Comparison of ENCODE assay signal across 27 cellular contexts in the genomic region with DNA sequence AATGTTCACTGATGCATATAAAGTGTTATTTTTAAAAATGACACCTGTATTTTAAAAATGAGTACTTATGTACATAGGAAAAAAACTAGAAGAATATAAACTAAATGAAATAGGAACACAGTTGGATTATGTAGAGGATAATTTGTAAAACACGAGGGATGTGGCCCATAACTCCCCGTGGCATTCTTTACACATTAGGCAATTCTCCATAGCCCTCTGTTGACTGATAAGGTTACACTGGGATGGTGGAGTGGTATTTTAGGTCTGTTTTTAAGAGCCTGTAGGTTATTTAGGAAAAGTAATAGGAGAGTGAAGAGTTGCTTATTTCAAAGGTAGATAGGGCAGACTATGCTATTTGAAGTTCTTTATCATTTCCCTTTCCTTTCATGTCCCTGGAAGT. TPM values are rescaled to one million over a fixed set of nuclear protein-coding genes. Genes with fewer than 3 reads are reported as not detected.
DNase-seq lines count a peak whose midpoint lies in the region; ATAC-seq and TF ChIP-seq lines count a peak whose summit lies in the region.
"Had no signal": no experiment of that assay in that cellular context is flagged by ENCODE, and none has a peak within 500 bp of the region (broad histone marks: within the 10 kb centered on the region; RNA-seq: fewer than 3 reads in every experiment).

No MANE protein-coding gene starts in this region.

- no peaks in the 10 kb centered on the region for H3F3A ChIP-seq in smooth muscle cell (ENCODE audit: low read depth)

- H3K4me2 ChIP-seq in smooth muscle cell, result peak overlapping the region; percentile 80

- H3K9me3 ChIP-seq in right cardiac atrium (ENCODE audit: control insufficient read depth, low read length) (no peaks in the 10 kb centered on the region), smooth muscle cell (replicated peaks; ENCODE audit: low read depth) (no peaks in the 10 kb centered on the region)
- H3K9me3 ChIP-seq: adrenal gland, lower lobe of right lung, neutrophil, Peyer's patch had no signal

- no peak overlapping the region for H2AFZ ChIP-seq in smooth muscle cell (ENCODE audit: low read depth)

- H3K4me3 Mint-ChIP-seq in activated CD4-positive, alpha-beta T cell treated with anti-CD3 and anti-CD28 coated beads, Interleukin-2, amount 10 ng/mL, durations not matched to agents 7 days and 5 days, result no peak overlapping the region
- H3K4me3 Mint-ChIP-seq: CD8-positive, alpha-beta memory T cell; T-helper 2 cell treated with Interferon-gamma antibody and Interleukin-4, amounts not matched to agents 5 μg/mL and 100 μg/mL, for 36 hours had no signal

- intact Hi-C loops in right cardiac atrium (cut with DNase I), result loop anchor here in 2 of 4 donors (5.0 to 10.0 kb wide), 2 partner anchors 75 to 137 kb away; no protein-coding TSS in a partner anchor

- no peak overlapping the region for H3K9ac ChIP-seq in smooth muscle cell (ENCODE audit: low read depth)

- peaks cover 3% of the 10 kb centered on the region for H3K4me1 ChIP-seq in right cardiac atrium (ENCODE audit: control insufficient read depth, insufficient read depth, low read length)
- H3K4me1 ChIP-seq in smooth muscle cell (ENCODE audit: low read depth), result peaks cover 27% of the 10 kb centered on the region
- H3K4me1 ChIP-seq: adrenal gland, lower lobe of right lung, Peyer's patch had no signal

- no peaks in the 10 kb centered on the region for H3K36me3 ChIP-seq in smooth muscle cell (ENCODE audit: low read depth)
- H3K36me3 ChIP-seq: adrenal gland, lower lobe of right lung, neutrophil, Peyer's patch had no signal

- TF ChIP-seq CTCF in smooth muscle cell (IDR thresholded peaks at IDR 0.05; ENCODE audit: borderline replicate concordance, insufficient read depth, poor library complexity, severe bottlenecking), result no peak

- H3K4me3 ChIP-seq in right cardiac atrium (ENCODE audit: low read length), result peak overlapping the region; percentile 39
- H3K4me3 ChIP-seq in smooth muscle cell, result no peak overlapping the region
- H3K4me3 ChIP-seq: adrenal gland, lower lobe of right lung, Peyer's patch, SK-N-MC had no signal

- ATAC-seq in right cardiac atrium (peak in 1 of 2 donors; percentile 52), HG02759 (IDR thresholded peaks at IDR 0.05; ENCODE audit: unreplicated experiment) (no peak)
- ATAC-seq: foreskin keratinocyte, HepG2, lower lobe of right lung had no signal

- H3K4me1 Mint-ChIP-seq in activated CD4-positive, alpha-beta T cell treated with anti-CD3 and anti-CD28 coated beads, Interleukin-2, amount 10 ng/mL, durations not matched to agents 7 days and 5 days, result no peaks in the 10 kb centered on the region
- H3K4me1 Mint-ChIP-seq: CD8-positive, alpha-beta memory T cell had no signal

- POLR2A ChIA-PET in activated CD4-positive, alpha-beta T cell treated with anti-CD3 and anti-CD28 coated beads, Interleukin-2, amount 10 ng/mL, durations not matched to agents 7 days and 5 days (lab: Charles Lee), result no interaction called here

- H3K36me3 Mint-ChIP-seq in activated CD4-positive, alpha-beta T cell treated with anti-CD3 and anti-CD28 coated beads, Interleukin-2, amount 10 ng/mL, durations not matched to agents 7 days and 5 days (ENCODE audit: low read depth), result no peaks in the 10 kb centered on the region
- H3K36me3 Mint-ChIP-seq: CD8-positive, alpha-beta memory T cell had no signal

- H3K79me2 ChIP-seq in smooth muscle cell (ENCODE audit: low read depth), result no peaks in the 10 kb centered on the region

- H3K27me3 ChIP-seq in right cardiac atrium (ENCODE audit: control insufficient read depth, insufficient read depth) (no peaks in the 10 kb centered on the region), smooth muscle cell (ENCODE audit: low read depth) (no peaks in the 10 kb centered on the region)
- H3K27me3 ChIP-seq: adrenal gland, foreskin keratinocyte, neutrophil, Peyer's patch had no signal

- no peak overlapping the region for H3K27ac ChIP-seq in right cardiac atrium (ENCODE audit: low read length)
- peak overlapping the region; percentile 68 for H3K27ac ChIP-seq in smooth muscle cell (ENCODE audit: low read depth)
- H3K27ac ChIP-seq: 22Rv1, adrenal gland, foreskin keratinocyte, lower lobe of right lung, neutrophil, Peyer's patch, SK-N-MC had no signal

- DNase-seq in DMS 273 (lab: John Stamatoyannopoulos, UW; ENCODE audit: unreplicated experiment) (peak; percentile 2), DMS 273 treated with DMSO at 0.1 percent for 48 hours (lab: John Stamatoyannopoulos, UW) (no peak), dedifferentiated amniotic fluid mesenchymal stem cell (ENCODE audit: extremely low spot score) (peak; percentile 52), right cardiac atrium (no peak), smooth muscle cell (lab: John Stamatoyannopoulos, UW; ENCODE audit: unreplicated experiment) (no peak)
- no peak for DNase-seq in stimulated activated CD4-positive, alpha-beta T cell treated with anti-CD3 and anti-CD28 coated beads, Interleukin-2, amount 100 ng/mL, for 24 hours
- DNase-seq in activated CD4-positive, alpha-beta T cell treated with anti-CD3 and anti-CD28 coated beads, Interleukin-2, amount 10 ng/mL, durations not matched to agents 7 days and 5 days, result no peak
- DNase-seq: activated CD4-positive, CD25-positive, alpha-beta regulatory T cell; activated T-cell treated with anti-CD3 and anti-CD28 coated beads, Interleukin-2, amount 50 U/mL, for 1 hour; adrenal gland; AML-193; CD8-positive, alpha-beta memory T cell; central memory CD4-positive, alpha-beta T cell; foreskin keratinocyte; islet precursor cell; lower lobe of right lung; NCI-H1417; NCI-H510A treated with DMSO at 0.1 percent for 48 hours; Peyer's patch; stimulated activated CD4-positive, alpha-beta T cell treated with anti-CD3 and anti-CD28 coated beads, Interleukin-12 subunit alpha, Interleukin-12 subunit beta, amount 100 ng/mL, for 4 hours; trophoblast cell had no signal

- H4K20me1 ChIP-seq in smooth muscle cell (ENCODE audit: low read depth), result no peaks in the 10 kb centered on the region

- 38% methylated on average over 2 of the region's 2 CpGs for WGBS in right cardiac atrium
- 22% methylated on average over 2 of the region's 2 CpGs for WGBS in smooth muscle cell (ENCODE audit: low lambda C conversion rate)

- CTCF ChIA-PET in activated CD4-positive, alpha-beta T cell treated with anti-CD3 and anti-CD28 coated beads, Interleukin-2, amount 10 ng/mL, durations not matched to agents 7 days and 5 days (lab: Charles Lee), result no interaction called here

- no peak overlapping the region for H3K27ac Mint-ChIP-seq in activated CD4-positive, alpha-beta T cell treated with anti-CD3 and anti-CD28 coated beads, Interleukin-2, amount 10 ng/mL, durations not matched to agents 7 days and 5 days
- H3K27ac Mint-ChIP-seq: CD8-positive, alpha-beta memory T cell; T-helper 2 cell treated with Interferon-gamma antibody and Interleukin-4, amounts not matched to agents 5 μg/mL and 100 μg/mL, for 36 hours had no signal

- H3K27me3 Mint-ChIP-seq in activated CD4-positive, alpha-beta T cell treated with anti-CD3 and anti-CD28 coated beads, Interleukin-2, amount 10 ng/mL, durations not matched to agents 7 days and 5 days, result peaks cover 2% of the 10 kb centered on the region
- H3K27me3 Mint-ChIP-seq: CD8-positive, alpha-beta memory T cell had no signal

- no peaks in the 10 kb centered on the region for H3K9me3 Mint-ChIP-seq in activated CD4-positive, alpha-beta T cell treated with anti-CD3 and anti-CD28 coated beads, Interleukin-2, amount 10 ng/mL, durations not matched to agents 7 days and 5 days
- H3K9me3 Mint-ChIP-seq: CD8-positive, alpha-beta memory T cell; T-helper 2 cell treated with Interferon-gamma antibody and Interleukin-4, amounts not matched to agents 5 μg/mL and 100 μg/mL, for 36 hours had no signal

RNA-seq across cellular contexts. Expression of a gene that starts 1.8 kb away (rescaled TPM):
- total RNA-seq in right cardiac atrium (10 to 100 TPM; 22.7 to 60.2 (median 48.0) TPM), smooth muscle cell (2.8 and 4.2 TPM in 2 replicates)
- polyA plus RNA-seq in right cardiac atrium (14.9 TPM), smooth muscle cell (1.6 and 1.7 TPM in 2 replicates)
- total RNA-seq in activated CD4-positive, alpha-beta T cell treated with anti-CD3 and anti-CD28 coated beads, Interleukin-2, amount 10 ng/mL, durations not matched to agents 7 days and 5 days, result under 1 TPM; 0.10 to 0.12 TPM
- total RNA-seq: Peyer's patch had no signal
- polyA plus RNA-seq: CD8-positive, alpha-beta memory T cell had no signal

Comparison
In these comparisons a context has a peak if more than half of its experiments do, and no peak if none do; other contexts are left out.
1. DNase-seq: peak in DMS 273 (single experiment) and dedifferentiated amniotic fluid mesenchymal stem cell (single experiment); none in DMS 273 treated with DMSO at 0.1 percent for 48 hours (single experiment), right cardiac atrium (0 of 3), smooth muscle cell (single experiment), stimulated activated CD4-positive, alpha-beta T cell treated with anti-CD3 and anti-CD28 coated beads, Interleukin-2, amount 100 ng/mL, for 24 hours (0 of 2) and activated CD4-positive, alpha-beta T cell treated with anti-CD3 and anti-CD28 coated beads, Interleukin-2, amount 10 ng/mL, durations not matched to agents 7 days and 5 days (single experiment).